In genomic region chr12:53500119-53500775, GRCh38 we compare ENCODE assay signal across 8 cellular contexts. TPM values are rescaled to one million over a fixed set of nuclear protein-coding genes. Genes with fewer than 3 reads are reported as not detected.
A peak's percentile ranks its signal among the peaks of the same experiment; 100 is the strongest.
DNase-seq lines count a peak whose midpoint lies in the region; ATAC-seq, FAIRE-seq and TF ChIP-seq lines count a peak whose summit lies in the region.

No MANE protein-coding gene starts in this region.

- CTCF ChIA-PET in HepG2 (lab: Yijun Ruan, JAX; ENCODE audit: low intra/inter-chr PET ratio, low total read pairs): no interaction called here

- no peak for FAIRE-seq in bronchial epithelial cell (lab: Jason Lieb, UNC)
- FAIRE-seq in HepG2 (lab: Jason Lieb, UNC): no peak

- in situ Hi-C loops in HepG2 (cut with HindIII; ENCODE audit: extremely low pct_ligation_motif_present, low pct_unique_long_range_greater_than_20kb): loop anchor here (5.0 kb wide), 1 partner anchor 173 kb away; no protein-coding TSS in a partner anchor

- H3K27me3 ChIP-seq in bronchial epithelial cell (ENCODE audit: control insufficient read depth, insufficient read depth, low read length) (no peaks in the 10 kb centered on the region), HepG2 (ENCODE audit: control insufficient read depth in 1 of 2, insufficient read depth in 2 of 2, low read length in 2 of 2) (no peaks in the 10 kb centered on the region; a peak in 1 of 5 replicates), thoracic aorta (replicated peaks; ENCODE audit: insufficient read depth) (no peaks in the 10 kb centered on the region)

- BruUV-seq in HepG2 (replicated peaks; lab: Mats Ljungman, UMichigan): TSS peak; percentile 91

- H3K27ac ChIP-seq in HepG2 (ENCODE audit: extremely low read length, insufficient read depth, low read length): peak overlapping the region; percentile 88
- peak overlapping the region; percentile 98 to 99 for H3K27ac ChIP-seq in thoracic aorta

- TF ChIP-seq CTCF in bronchial epithelial cell (IDR thresholded peaks at IDR 0.05; ENCODE audit: insufficient read depth, low read length, severe bottlenecking) (no peak), HepG2 (CRISPR knock-in tag; IDR thresholded peaks at IDR 0.05) (no peak), thoracic aorta (IDR thresholded peaks at IDR 0.05) (no peak)

- H3K4me2 ChIP-seq in HepG2 (ENCODE audit: low read depth, low read length): peak overlapping the region; percentile 90

- TF ChIP-seq POLR2A in GM15510 (IDR thresholded peaks at IDR 0.05; ENCODE audit: borderline replicate concordance, extremely low read depth, insufficient read length) (peak; percentile 71), HepG2 (IDR thresholded peaks at IDR 0.05; ENCODE audit: insufficient read depth in 1 of 2, low read depth in 2 of 2, low read length in 2 of 2) (peak; percentile 69 to 90; a peak in 3 of 4 replicates)

- POLR2A ChIA-PET in HepG2 (lab: Yijun Ruan, JAX): interaction anchor here (0.7 to 3.4 kb wide), 42 partner anchors 8 to 780 kb away, joined by 3 to 58 read pairs (median 7); partner anchors contain the start of genes AAAS, ATF7, ATP5MC2 and CBX5

- no peak overlapping the region for H2AFZ ChIP-seq in HepG2 (ENCODE audit: low read length)

- H4K20me1 ChIP-seq in HepG2 (ENCODE audit: insufficient read depth, low read length): no peaks in the 10 kb centered on the region

- ATAC-seq in HepG2: peak; percentile 80
- peak; percentile 31 for ATAC-seq in thoracic aorta (ENCODE audit: insufficient number of reproducible peaks, low FRiP score, low read depth)
- no peak for ATAC-seq in HG03175 (IDR thresholded peaks at IDR 0.05; ENCODE audit: unreplicated experiment)
- no peak for ATAC-seq in GM18498 (IDR thresholded peaks at IDR 0.05; ENCODE audit: unreplicated experiment)

- TF ChIP-seq RAD21 in HepG2 (CRISPR knock-in tag; IDR thresholded peaks at IDR 0.05): no peak

- peak overlapping the region; percentile 81 for H3K9ac ChIP-seq in HepG2 (ENCODE audit: insufficient read depth, low read depth, low read length)

- H3K79me2 ChIP-seq in HepG2 (ENCODE audit: insufficient read depth, low read length): peaks cover 16% of the 10 kb centered on the region

- no peaks in the 10 kb centered on the region for H3K9me3 ChIP-seq in HepG2 (ENCODE audit: low read length)
- H3K9me3 ChIP-seq in thoracic aorta: no peaks in the 10 kb centered on the region

- intact Hi-C loops in HepG2 (cut with micrococcal nuclease; ENCODE audit: unreplicated experiment): loop anchor here (2.0 kb wide), 2 partner anchors 151 to 179 kb away; partner anchors contain the start of gene AAAS

- H3K4me3 ChIP-seq in bronchial epithelial cell (ENCODE audit: low read depth, low read length) (peak overlapping the region; percentile 70), HepG2 (replicated peaks in 1 of 3; ENCODE audit: insufficient read depth in 1 of 3, low read depth in 2 of 3, low read length in 3 of 3) (peak overlapping the region; percentile 69 to 78 (median 73)), thoracic aorta (peak overlapping the region; percentile 87)

- H3K36me3 ChIP-seq in bronchial epithelial cell (ENCODE audit: control insufficient read depth, insufficient read depth, low read length): peaks cover 4% of the 10 kb centered on the region
- H3K36me3 ChIP-seq in HepG2 (replicated peaks in 1 of 2; ENCODE audit: control insufficient read depth in 1 of 2, insufficient read depth in 2 of 2, low read length in 2 of 2): peaks cover 6 to 14% of the 10 kb centered on the region in 2 experiments; a peak in 4 of 5 replicates
- no peaks in the 10 kb centered on the region for H3K36me3 ChIP-seq in thoracic aorta

- WGBS in HepG2 (ENCODE audit: low lambda C conversion rate): 0% methylated on average over 9 of the region's 18 CpGs

- TF ChIP-seq EP300 in HepG2 (IDR thresholded peaks at IDR 0.05; ENCODE audit: low read depth in 2 of 2, low read length in 2 of 2): no peak
- TF ChIP-seq EP300 in HepG2 (CRISPR knock-in tag; IDR thresholded peaks at IDR 0.05; ENCODE audit: borderline replicate concordance): no peak

- DNase-seq in NCI-H69 (lab: John Stamatoyannopoulos, UW): peak; percentile 62
- DNase-seq in bronchial epithelial cell (ENCODE audit: low read depth): peak; percentile 58
- peak; percentile 44 for DNase-seq in HepG2 (ENCODE audit: low spot score)
- peak; percentile 52 for DNase-seq in thoracic aorta (ENCODE audit: low spot score)
- DNase-seq in stimulated activated CD4-positive, alpha-beta T cell treated with anti-CD3 and anti-CD28 coated beads, Interleukin-1b, Interleukin-23, amount 100 ng/mL, for 48 hours: no peak

- H3K4me1 ChIP-seq in HepG2 (ENCODE audit: insufficient read depth, low read length) (peaks cover 54% of the 10 kb centered on the region), thoracic aorta (ENCODE audit: control insufficient read depth in 1 of 2, low read depth in 2 of 2) (peaks cover 20 to 50% of the 10 kb centered on the region in 2 donors)

RNA-seq across cellular contexts. Expression of gene TARBP2, which starts 0.8 kb away (rescaled TPM):
- 27.6 and 32.4 TPM in 2 replicates for total RNA-seq in bronchial epithelial cell
- 39.5 and 55.5 TPM in 2 replicates for total RNA-seq in HepG2 (2016; rRNA removed; fragmentation: Illumina TruSeq; extraction: Trizol)
- total RNA-seq in HepG2 (2016; cell fraction: cytosol; rRNA removed; fragmentation: Illumina TruSeq; extraction: Trizol; ENCODE audit: low read depth): 73.3 and 74.5 TPM in 2 replicates
- total RNA-seq in HepG2 (2016; cell fraction: insoluble cytoplasmic fraction; rRNA removed; fragmentation: Illumina TruSeq; extraction: Trizol): 37.9 and 54.0 TPM in 2 replicates
- total RNA-seq in HepG2 (2016; cell fraction: membrane; rRNA removed; fragmentation: Illumina TruSeq; extraction: Trizol): 79.2 and 87.3 TPM in 2 replicates
- 45.3 and 52.6 TPM in 2 replicates for total RNA-seq in HepG2 (2016; cell fraction: nucleus; rRNA removed; fragmentation: Illumina TruSeq; extraction: Trizol)
- polyA plus RNA-seq in HepG2 (2011; rRNA removed): 47.0 and 49.2 TPM in 2 replicates
- polyA plus RNA-seq in HepG2 (2011; cell fraction: cytosol; rRNA removed): 34.4 and 52.5 TPM in 2 replicates
- polyA plus RNA-seq in HepG2 (2011; cell fraction: nucleus; rRNA removed): 186 and 198 TPM in 2 replicates
- 22.1 and 25.4 TPM in 2 replicates for polyA plus RNA-seq in HepG2 (2012)
- polyA plus RNA-seq in HepG2 (2016; cell fraction: cytosol; fragmentation: Illumina TruSeq; extraction: Trizol; ENCODE audit: low read depth): 64.6 and 72.6 TPM in 2 replicates
- 32.5 and 37.2 TPM in 2 replicates for polyA plus RNA-seq in HepG2 (2016; cell fraction: insoluble cytoplasmic fraction; fragmentation: Illumina TruSeq; extraction: Trizol; ENCODE audit: low read depth)
- 60.8 and 63.3 TPM in 2 replicates for polyA plus RNA-seq in HepG2 (2016; cell fraction: membrane; fragmentation: Illumina TruSeq; extraction: Trizol; ENCODE audit: low read depth)
- polyA plus RNA-seq in HepG2 (2016; cell fraction: nucleus; fragmentation: Illumina TruSeq; extraction: Trizol; ENCODE audit: insufficient read depth, low read depth): 85.1 and 85.5 TPM in 2 replicates
- polyA minus RNA-seq in HepG2 (2011; rRNA and poly(A)+ RNA removed; ENCODE audit: low replicate concordance): 46.1 and 74.4 TPM in 2 replicates
- polyA minus RNA-seq in HepG2 (2011; cell fraction: cytosol; rRNA and poly(A)+ RNA removed): 11.2 and 16.6 TPM in 2 replicates
- polyA minus RNA-seq in HepG2 (2011; cell fraction: nucleus; rRNA and poly(A)+ RNA removed): 46.1 and 50.8 TPM in 2 replicates
- 10 to 100 TPM; 14.2 to 27.7 TPM for total RNA-seq in thoracic aorta

RNA-seq across cellular contexts. Expression of gene MAP3K12, which starts 1.0 kb away (rescaled TPM):
- 2.0 and 3.9 TPM in 2 replicates for total RNA-seq in bronchial epithelial cell
- 0.13 and 0.20 TPM in 2 replicates for total RNA-seq in HepG2 (2016; rRNA removed; fragmentation: Illumina TruSeq; extraction: Trizol)
- under 0.01 and 0.10 TPM in 2 replicates for total RNA-seq in HepG2 (2016; cell fraction: cytosol; rRNA removed; fragmentation: Illumina TruSeq; extraction: Trizol; ENCODE audit: low read depth)
- 0.25 and 0.28 TPM in 2 replicates for total RNA-seq in HepG2 (2016; cell fraction: insoluble cytoplasmic fraction; rRNA removed; fragmentation: Illumina TruSeq; extraction: Trizol)
- 0.03 and 0.25 TPM in 2 replicates for total RNA-seq in HepG2 (2016; cell fraction: membrane; rRNA removed; fragmentation: Illumina TruSeq; extraction: Trizol)
- total RNA-seq in HepG2 (2016; cell fraction: nucleus; rRNA removed; fragmentation: Illumina TruSeq; extraction: Trizol): 0.16 and 0.28 TPM in 2 replicates
- 1.1 and 1.3 TPM in 2 replicates for polyA plus RNA-seq in HepG2 (2011; rRNA removed)
- 0.23 and 0.60 TPM in 2 replicates for polyA plus RNA-seq in HepG2 (2011; cell fraction: cytosol; rRNA removed)
- 5.5 and 6.6 TPM in 2 replicates for polyA plus RNA-seq in HepG2 (2011; cell fraction: nucleus; rRNA removed)
- 1.9 and 2.3 TPM in 2 replicates for polyA plus RNA-seq in HepG2 (2012)
- 0.02 TPM in 1 of 2 replicates, not detected in the other for polyA plus RNA-seq in HepG2 (2016; cell fraction: cytosol; fragmentation: Illumina TruSeq; extraction: Trizol; ENCODE audit: low read depth)
- polyA plus RNA-seq in HepG2 (2016; cell fraction: insoluble cytoplasmic fraction; fragmentation: Illumina TruSeq; extraction: Trizol; ENCODE audit: low read depth): 0.05 and 0.10 TPM in 2 replicates
- polyA plus RNA-seq in HepG2 (2016; cell fraction: membrane; fragmentation: Illumina TruSeq; extraction: Trizol; ENCODE audit: low read depth): not detected in 2 replicates
- polyA plus RNA-seq in HepG2 (2016; cell fraction: nucleus; fragmentation: Illumina TruSeq; extraction: Trizol; ENCODE audit: insufficient read depth, low read depth): 0.34 and 1.5 TPM in 2 replicates
- 1.4 and 3.4 TPM in 2 replicates for polyA minus RNA-seq in HepG2 (2011; rRNA and poly(A)+ RNA removed; ENCODE audit: low replicate concordance)
- 0.26 and 0.49 TPM in 2 replicates for polyA minus RNA-seq in HepG2 (2011; cell fraction: cytosol; rRNA and poly(A)+ RNA removed)
- 1.3 and 1.6 TPM in 2 replicates for polyA minus RNA-seq in HepG2 (2011; cell fraction: nucleus; rRNA and poly(A)+ RNA removed)
- 10 to 100 TPM; 27.9 to 36.8 TPM for total RNA-seq in thoracic aorta

RNA-seq across cellular contexts. Expression of gene NPFF, which starts 7.0 kb away (rescaled TPM):
- total RNA-seq in bronchial epithelial cell: not detected in 2 replicates
- total RNA-seq in HepG2 (2016; rRNA removed; fragmentation: Illumina TruSeq; extraction: Trizol): 0.51 TPM in 1 of 2 replicates, not detected in the other
- not detected in 2 replicates for total RNA-seq in HepG2 (2016; cell fraction: cytosol; rRNA removed; fragmentation: Illumina TruSeq; extraction: Trizol; ENCODE audit: low read depth)
- total RNA-seq in HepG2 (2016; cell fraction: insoluble cytoplasmic fraction; rRNA removed; fragmentation: Illumina TruSeq; extraction: Trizol): 0.56 TPM in 1 of 2 replicates, not detected in the other
- total RNA-seq in HepG2 (2016; cell fraction: membrane; rRNA removed; fragmentation: Illumina TruSeq; extraction: Trizol): not detected in 2 replicates
- not detected in 2 replicates for total RNA-seq in HepG2 (2016; cell fraction: nucleus; rRNA removed; fragmentation: Illumina TruSeq; extraction: Trizol)
- polyA plus RNA-seq in HepG2 (2011; rRNA removed): not detected in 2 replicates
- not detected in 2 replicates for polyA plus RNA-seq in HepG2 (2011; cell fraction: cytosol; rRNA removed)
- polyA plus RNA-seq in HepG2 (2011; cell fraction: nucleus; rRNA removed): 0.48 TPM in 1 of 2 replicates, not detected in the other
- 0.41 TPM in 1 of 2 replicates, not detected in the other for polyA plus RNA-seq in HepG2 (2012)
- polyA plus RNA-seq in HepG2 (2016; cell fraction: cytosol; fragmentation: Illumina TruSeq; extraction: Trizol; ENCODE audit: low read depth): 0.25 TPM in 1 of 2 replicates, not detected in the other
- polyA plus RNA-seq in HepG2 (2016; cell fraction: insoluble cytoplasmic fraction; fragmentation: Illumina TruSeq; extraction: Trizol; ENCODE audit: low read depth): not detected in 2 replicates
- polyA plus RNA-seq in HepG2 (2016; cell fraction: membrane; fragmentation: Illumina TruSeq; extraction: Trizol; ENCODE audit: low read depth): not detected in 2 replicates
- polyA plus RNA-seq in HepG2 (2016; cell fraction: nucleus; fragmentation: Illumina TruSeq; extraction: Trizol; ENCODE audit: insufficient read depth, low read depth): 1.2 TPM in 1 of 2 replicates, not detected in the other
- polyA minus RNA-seq in HepG2 (2011; rRNA and poly(A)+ RNA removed; ENCODE audit: low replicate concordance): not detected in 2 replicates
- not detected in 2 replicates for polyA minus RNA-seq in HepG2 (2011; cell fraction: cytosol; rRNA and poly(A)+ RNA removed)
- not detected in 2 replicates for polyA minus RNA-seq in HepG2 (2011; cell fraction: nucleus; rRNA and poly(A)+ RNA removed)
- 1 to 10 TPM in 1 of 2 donors, not detected in 1; 9.1 TPM for total RNA-seq in thoracic aorta

RNA-seq across cellular contexts. Expression of gene PCBP2, which starts 48.3 kb away (rescaled TPM):
- 128 and 133 TPM in 2 replicates for total RNA-seq in bronchial epithelial cell
- 154 and 265 TPM in 2 replicates for total RNA-seq in HepG2 (2016; rRNA removed; fragmentation: Illumina TruSeq; extraction: Trizol)
- total RNA-seq in HepG2 (2016; cell fraction: cytosol; rRNA removed; fragmentation: Illumina TruSeq; extraction: Trizol; ENCODE audit: low read depth): 156 and 172 TPM in 2 replicates
- total RNA-seq in HepG2 (2016; cell fraction: insoluble cytoplasmic fraction; rRNA removed; fragmentation: Illumina TruSeq; extraction: Trizol): 132 and 265 TPM in 2 replicates
- 447 and 497 TPM in 2 replicates for total RNA-seq in HepG2 (2016; cell fraction: membrane; rRNA removed; fragmentation: Illumina TruSeq; extraction: Trizol)
- total RNA-seq in HepG2 (2016; cell fraction: nucleus; rRNA removed; fragmentation: Illumina TruSeq; extraction: Trizol): 279 and 306 TPM in 2 replicates
- polyA plus RNA-seq in HepG2 (2011; rRNA removed): 345 and 390 TPM in 2 replicates
- 323 and 364 TPM in 2 replicates for polyA plus RNA-seq in HepG2 (2011; cell fraction: cytosol; rRNA removed)
- polyA plus RNA-seq in HepG2 (2011; cell fraction: nucleus; rRNA removed): 477 and 513 TPM in 2 replicates
- polyA plus RNA-seq in HepG2 (2012): 786 and 1,014 TPM in 2 replicates
- 954 and 1,027 TPM in 2 replicates for polyA plus RNA-seq in HepG2 (2016; cell fraction: cytosol; fragmentation: Illumina TruSeq; extraction: Trizol; ENCODE audit: low read depth)
- polyA plus RNA-seq in HepG2 (2016; cell fraction: insoluble cytoplasmic fraction; fragmentation: Illumina TruSeq; extraction: Trizol; ENCODE audit: low read depth): 599 and 702 TPM in 2 replicates
- 1,162 and 1,386 TPM in 2 replicates for polyA plus RNA-seq in HepG2 (2016; cell fraction: membrane; fragmentation: Illumina TruSeq; extraction: Trizol; ENCODE audit: low read depth)
- 670 and 689 TPM in 2 replicates for polyA plus RNA-seq in HepG2 (2016; cell fraction: nucleus; fragmentation: Illumina TruSeq; extraction: Trizol; ENCODE audit: insufficient read depth, low read depth)
- 709 and 1,043 TPM in 2 replicates for polyA minus RNA-seq in HepG2 (2011; rRNA and poly(A)+ RNA removed; ENCODE audit: low replicate concordance)
- 515 and 646 TPM in 2 replicates for polyA minus RNA-seq in HepG2 (2011; cell fraction: cytosol; rRNA and poly(A)+ RNA removed)
- polyA minus RNA-seq in HepG2 (2011; cell fraction: nucleus; rRNA and poly(A)+ RNA removed): 549 and 596 TPM in 2 replicates
- 100 to 1,000 TPM; 326 to 466 TPM for total RNA-seq in thoracic aorta

RNA-seq across cellular contexts. Expression of gene PRR13, which starts 58.7 kb away (rescaled TPM):
- total RNA-seq in bronchial epithelial cell: 29.0 and 40.5 TPM in 2 replicates
- total RNA-seq in HepG2 (2016; rRNA removed; fragmentation: Illumina TruSeq; extraction: Trizol): 102 and 109 TPM in 2 replicates
- 78.3 and 97.6 TPM in 2 replicates for total RNA-seq in HepG2 (2016; cell fraction: cytosol; rRNA removed; fragmentation: Illumina TruSeq; extraction: Trizol; ENCODE audit: low read depth)
- total RNA-seq in HepG2 (2016; cell fraction: insoluble cytoplasmic fraction; rRNA removed; fragmentation: Illumina TruSeq; extraction: Trizol): 99.2 and 114 TPM in 2 replicates
- total RNA-seq in HepG2 (2016; cell fraction: membrane; rRNA removed; fragmentation: Illumina TruSeq; extraction: Trizol): 113 and 134 TPM in 2 replicates
- total RNA-seq in HepG2 (2016; cell fraction: nucleus; rRNA removed; fragmentation: Illumina TruSeq; extraction: Trizol): 37.8 and 46.1 TPM in 2 replicates
- 65.0 and 70.4 TPM in 2 replicates for polyA plus RNA-seq in HepG2 (2011; rRNA removed)
- 58.7 and 62.8 TPM in 2 replicates for polyA plus RNA-seq in HepG2 (2011; cell fraction: cytosol; rRNA removed)
- 20.0 and 31.0 TPM in 2 replicates for polyA plus RNA-seq in HepG2 (2011; cell fraction: nucleus; rRNA removed)
- 99.5 and 141 TPM in 2 replicates for polyA plus RNA-seq in HepG2 (2012)
- polyA plus RNA-seq in HepG2 (2016; cell fraction: cytosol; fragmentation: Illumina TruSeq; extraction: Trizol; ENCODE audit: low read depth): 115 and 156 TPM in 2 replicates
- 164 and 180 TPM in 2 replicates for polyA plus RNA-seq in HepG2 (2016; cell fraction: insoluble cytoplasmic fraction; fragmentation: Illumina TruSeq; extraction: Trizol; ENCODE audit: low read depth)
- 149 and 177 TPM in 2 replicates for polyA plus RNA-seq in HepG2 (2016; cell fraction: membrane; fragmentation: Illumina TruSeq; extraction: Trizol; ENCODE audit: low read depth)
- polyA plus RNA-seq in HepG2 (2016; cell fraction: nucleus; fragmentation: Illumina TruSeq; extraction: Trizol; ENCODE audit: insufficient read depth, low read depth): 113 and 118 TPM in 2 replicates
- 59.9 and 104 TPM in 2 replicates for polyA minus RNA-seq in HepG2 (2011; rRNA and poly(A)+ RNA removed; ENCODE audit: low replicate concordance)
- 20.7 and 32.5 TPM in 2 replicates for polyA minus RNA-seq in HepG2 (2011; cell fraction: cytosol; rRNA and poly(A)+ RNA removed)
- polyA minus RNA-seq in HepG2 (2011; cell fraction: nucleus; rRNA and poly(A)+ RNA removed): 18.5 and 23.0 TPM in 2 replicates
- 10 to 100 TPM; 53.6 to 86.2 TPM for total RNA-seq in thoracic aorta

Comparison
In these comparisons a context has a peak if more than half of its experiments do, and no peak if none do; other contexts are left out.
1. ATAC-seq: peak in HepG2 (single experiment) and thoracic aorta (single experiment); none in HG03175 (single experiment) and GM18498 (single experiment).
2. Peak in every context shown above with its lines, with median percentiles within 50 percentile points of each other: H3K4me3 ChIP-seq.